In genomic region chrX:46301903-46302302, GRCh38 we compare ENCODE assay signal across 17 cellular contexts.
DNase-seq lines count a peak whose midpoint lies in the region; ATAC-seq, FAIRE-seq and TF ChIP-seq lines count a peak whose summit lies in the region.
"Had no signal": no experiment of that assay in that cellular context is flagged by ENCODE, and none has a peak within 500 bp of the region (broad histone marks: within the 10 kb centered on the region; RNA-seq: fewer than 3 reads in every experiment).

No MANE protein-coding gene starts in this region.

- H3K4me3 ChIP-seq in HepG2 (replicated peaks in 1 of 3; ENCODE audit: insufficient read depth in 1 of 3, low read depth in 2 of 3, low read length in 3 of 3) (no peak overlapping the region), right lobe of liver (no peak overlapping the region), kidney (ENCODE audit: low read length in 2 of 2) (no peak overlapping the region), suprapubic skin (no peak overlapping the region)
- H3K4me3 ChIP-seq: BLaER1 treated with 17β-estradiol and CSF1 and Interleukin-3, amounts not matched to agents 10 nM and 100 nM; GM23248; HAP-1 had no signal

- TF ChIP-seq CTCF in HepG2 (CRISPR knock-in tag; IDR thresholded peaks at IDR 0.05) (no peak), right lobe of liver (IDR thresholded peaks at IDR 0.05) (no peak), kidney (IDR thresholded peaks at IDR 0.05; ENCODE audit: borderline replicate concordance, extremely low read depth, insufficient read depth) (no peak), suprapubic skin (IDR thresholded peaks at IDR 0.05) (no peak)

- FAIRE-seq in HepG2 (lab: Jason Lieb, UNC) (peak; percentile 28), endometrium (lab: Jason Lieb, UNC) (peak; percentile 53), kidney (lab: Jason Lieb, UNC) (peak; percentile 96)
- FAIRE-seq: GM12891 had no signal

- H3K4me3 Mint-ChIP-seq in activated T-helper 2 cell treated with anti-CD3 and anti-CD28 coated beads, Interferon-gamma antibody, Interleukin-2, Interleukin-4, amounts not matched to agents 10 μg/mL and 5 μg/mL and 100 μg/mL, durations not matched to agents 14 hours and 24 hours and 36 hours (ENCODE audit: low read depth) = no peak overlapping the region
- H3K4me3 Mint-ChIP-seq in activated naive CD8-positive, alpha-beta T cell treated with anti-CD3 and anti-CD28 coated beads for 36 hours = no peak overlapping the region
- H3K4me3 Mint-ChIP-seq: CD8-positive, alpha-beta T cell; IgD-negative memory B cell had no signal

- H3K9me3 Mint-ChIP-seq in activated T-helper 2 cell treated with anti-CD3 and anti-CD28 coated beads, Interferon-gamma antibody, Interleukin-2, Interleukin-4, amounts not matched to agents 10 μg/mL and 5 μg/mL and 100 μg/mL, durations not matched to agents 14 hours and 24 hours and 36 hours = peaks cover 21% of the 10 kb centered on the region
- peaks cover 11% of the 10 kb centered on the region for H3K9me3 Mint-ChIP-seq in activated naive CD8-positive, alpha-beta T cell treated with anti-CD3 and anti-CD28 coated beads for 36 hours

- TF ChIP-seq RAD21 in HepG2 (CRISPR knock-in tag; IDR thresholded peaks at IDR 0.05) = no peak

- H3K27me3 Mint-ChIP-seq in activated T-helper 2 cell treated with anti-CD3 and anti-CD28 coated beads, Interferon-gamma antibody, Interleukin-2, Interleukin-4, amounts not matched to agents 10 μg/mL and 5 μg/mL and 100 μg/mL, durations not matched to agents 14 hours and 24 hours and 36 hours (ENCODE audit: low read depth) = peaks cover 1% of the 10 kb centered on the region
- H3K27me3 Mint-ChIP-seq in activated naive CD8-positive, alpha-beta T cell treated with anti-CD3 and anti-CD28 coated beads for 36 hours = no peaks in the 10 kb centered on the region
- H3K27me3 Mint-ChIP-seq: IgD-negative memory B cell had no signal

- 96% methylated on average over 2 of the region's 2 CpGs for WGBS in HepG2 (ENCODE audit: low lambda C conversion rate)
- 58% methylated on average over 2 of the region's 2 CpGs for WGBS in right lobe of liver (ENCODE audit: insufficient coverage, low coverage, low lambda C conversion rate, missing lambda C conversion rate)
- WGBS in suprapubic skin = 88% methylated on average over 2 of the region's 2 CpGs

- POLR2A ChIA-PET in HepG2 (lab: Yijun Ruan, JAX) = no interaction called here

- intact Hi-C loops in HepG2 (cut with micrococcal nuclease; ENCODE audit: unreplicated experiment) (no loop called here), right lobe of liver (cut with DNase I) (no loop called here), kidney (cut with DNase I) (no loop called here)
- intact Hi-C loops in activated T-helper 2 cell treated with anti-CD3 and anti-CD28 coated beads, Interferon-gamma antibody, Interleukin-2, Interleukin-4, amounts not matched to agents 10 μg/mL and 5 μg/mL and 100 μg/mL, durations not matched to agents 14 hours and 24 hours and 36 hours (cut with micrococcal nuclease) = no loop called here

- H3K27ac ChIP-seq in HepG2 (ENCODE audit: extremely low read length, insufficient read depth, low read length) (no peak overlapping the region), right lobe of liver (no peak overlapping the region), kidney (ENCODE audit: low read depth in 2 of 2, low read length in 2 of 2) (no peak overlapping the region), suprapubic skin (no peak overlapping the region)
- H3K27ac ChIP-seq: 22Rv1; BLaER1 treated with 17β-estradiol and CSF1 and Interleukin-3, amounts not matched to agents 10 nM and 100 nM; GM23248 had no signal

- in situ Hi-C loops in HepG2 (cut with HindIII; ENCODE audit: extremely low pct_ligation_motif_present, low pct_unique_long_range_greater_than_20kb) = no loop called here

- no peaks in the 10 kb centered on the region for H3K36me3 Mint-ChIP-seq in activated T-helper 2 cell treated with anti-CD3 and anti-CD28 coated beads, Interferon-gamma antibody, Interleukin-2, Interleukin-4, amounts not matched to agents 10 μg/mL and 5 μg/mL and 100 μg/mL, durations not matched to agents 14 hours and 24 hours and 36 hours (ENCODE audit: low read depth)
- no peaks in the 10 kb centered on the region for H3K36me3 Mint-ChIP-seq in activated naive CD8-positive, alpha-beta T cell treated with anti-CD3 and anti-CD28 coated beads for 36 hours
- H3K36me3 Mint-ChIP-seq: CD8-positive, alpha-beta T cell; IgD-negative memory B cell had no signal

- H3K4me1 ChIP-seq in HepG2 (ENCODE audit: insufficient read depth, low read length) (peaks cover 5% of the 10 kb centered on the region; the same call in 1 of the 2 replicates), right lobe of liver (no peaks in the 10 kb centered on the region), kidney (ENCODE audit: control insufficient read depth in 1 of 2, insufficient read depth in 1 of 2, low read depth in 1 of 2, low read length in 2 of 2) (no peaks in the 10 kb centered on the region), suprapubic skin (no peaks in the 10 kb centered on the region)
- H3K4me1 ChIP-seq: BLaER1 treated with 17β-estradiol and CSF1 and Interleukin-3, amounts not matched to agents 10 nM and 100 nM; HAP-1 had no signal

- no peak overlapping the region for H3K27ac Mint-ChIP-seq in activated T-helper 2 cell treated with anti-CD3 and anti-CD28 coated beads, Interferon-gamma antibody, Interleukin-2, Interleukin-4, amounts not matched to agents 10 μg/mL and 5 μg/mL and 100 μg/mL, durations not matched to agents 14 hours and 24 hours and 36 hours
- H3K27ac Mint-ChIP-seq in activated naive CD8-positive, alpha-beta T cell treated with anti-CD3 and anti-CD28 coated beads for 36 hours = no peak overlapping the region
- H3K27ac Mint-ChIP-seq: CD8-positive, alpha-beta T cell; IgD-negative memory B cell had no signal

- TF ChIP-seq EP300 in HepG2 (IDR thresholded peaks at IDR 0.05; ENCODE audit: low read depth in 2 of 2, low read length in 2 of 2) (no peak), HepG2 (CRISPR knock-in tag; IDR thresholded peaks at IDR 0.05; ENCODE audit: borderline replicate concordance) (no peak), suprapubic skin (IDR thresholded peaks at IDR 0.05) (no peak)

- no peaks in the 10 kb centered on the region for H3K27me3 ChIP-seq in HepG2 (ENCODE audit: control insufficient read depth in 1 of 2, insufficient read depth in 2 of 2, low read length in 2 of 2)
- no peaks in the 10 kb centered on the region for H3K27me3 ChIP-seq in right lobe of liver
- no peaks in the 10 kb centered on the region for H3K27me3 ChIP-seq in suprapubic skin
- H3K27me3 ChIP-seq: BLaER1 treated with 17β-estradiol and CSF1 and Interleukin-3, amounts not matched to agents 10 nM and 100 nM had no signal

- H3K4me1 Mint-ChIP-seq in activated T-helper 2 cell treated with anti-CD3 and anti-CD28 coated beads, Interferon-gamma antibody, Interleukin-2, Interleukin-4, amounts not matched to agents 10 μg/mL and 5 μg/mL and 100 μg/mL, durations not matched to agents 14 hours and 24 hours and 36 hours (ENCODE audit: low read depth) = no peaks in the 10 kb centered on the region
- H3K4me1 Mint-ChIP-seq in activated naive CD8-positive, alpha-beta T cell treated with anti-CD3 and anti-CD28 coated beads for 36 hours = no peaks in the 10 kb centered on the region
- H3K4me1 Mint-ChIP-seq: IgD-negative memory B cell had no signal

- no peaks in the 10 kb centered on the region for H3K79me2 ChIP-seq in HepG2 (ENCODE audit: insufficient read depth, low read length)

- H4K20me1 ChIP-seq in HepG2 (ENCODE audit: insufficient read depth, low read length) = no peaks in the 10 kb centered on the region
- H4K20me1 ChIP-seq: BLaER1 treated with 17β-estradiol and CSF1 and Interleukin-3, amounts not matched to agents 10 nM and 100 nM had no signal

- DNase-seq in HepG2 (ENCODE audit: low spot score) = no peak
- no peak for DNase-seq in right lobe of liver
- DNase-seq in kidney = no peak
- no peak for DNase-seq in suprapubic skin (ENCODE audit: low spot score in 2 of 2)
- DNase-seq in activated T-helper 2 cell treated with anti-CD3 and anti-CD28 coated beads, Interferon-gamma antibody, Interleukin-2, Interleukin-4, amounts not matched to agents 10 μg/mL and 5 μg/mL and 100 μg/mL, durations not matched to agents 14 hours and 24 hours and 36 hours (ENCODE audit: low spot score) = no peak
- DNase-seq in EL = no peak
- DNase-seq in activated naive CD8-positive, alpha-beta T cell treated with anti-CD3 and anti-CD28 coated beads for 36 hours = no peak
- DNase-seq: Calu3; CD8-positive, alpha-beta T cell; DMS79 treated with DMSO at 0.1 percent for 48 hours; GM23248 had no signal

- CTCF ChIA-PET in HepG2 (lab: Yijun Ruan, JAX; ENCODE audit: low intra/inter-chr PET ratio, low total read pairs) = no interaction called here

- H3K9me3 ChIP-seq in HepG2 (ENCODE audit: low read length) (peaks cover 17% of the 10 kb centered on the region; the same call in 1 of the 2 replicates), right lobe of liver (no peaks in the 10 kb centered on the region), kidney (ENCODE audit: control insufficient read depth in 1 of 2, low read length in 2 of 2) (no peaks in the 10 kb centered on the region), suprapubic skin (no peaks in the 10 kb centered on the region)

- BruUV-seq in HepG2 (replicated peaks; lab: Mats Ljungman, UMichigan) = no TSS peak

- no peaks in the 10 kb centered on the region for H3K36me3 ChIP-seq in HepG2 (replicated peaks in 1 of 2; ENCODE audit: control insufficient read depth in 1 of 2, insufficient read depth in 2 of 2, low read length in 2 of 2)
- H3K36me3 ChIP-seq in right lobe of liver = no peaks in the 10 kb centered on the region
- H3K36me3 ChIP-seq in kidney (ENCODE audit: control insufficient read depth in 1 of 2, insufficient read depth in 2 of 2, low read length in 2 of 2) = no peaks in the 10 kb centered on the region
- H3K36me3 ChIP-seq in suprapubic skin = no peaks in the 10 kb centered on the region
- H3K36me3 ChIP-seq: BLaER1 treated with 17β-estradiol and CSF1 and Interleukin-3, amounts not matched to agents 10 nM and 100 nM; HAP-1 had no signal

- H2AFZ ChIP-seq in HepG2 (ENCODE audit: low read length) = no peak overlapping the region
- H2AFZ ChIP-seq: GM23248 had no signal

- ATAC-seq in HepG2 = no peak
- ATAC-seq in right lobe of liver = no peak
- ATAC-seq: CD8-positive, alpha-beta T cell had no signal

- no peak overlapping the region for H3K4me2 ChIP-seq in HepG2 (ENCODE audit: low read depth, low read length)
- H3K4me2 ChIP-seq: BLaER1 treated with 17β-estradiol and CSF1 and Interleukin-3, amounts not matched to agents 10 nM and 100 nM had no signal

- TF ChIP-seq POLR2A in HepG2 (IDR thresholded peaks at IDR 0.05; ENCODE audit: insufficient read depth in 1 of 2, low read depth in 2 of 2, low read length in 2 of 2) (no peak), right lobe of liver (IDR thresholded peaks at IDR 0.05) (no peak), suprapubic skin (IDR thresholded peaks at IDR 0.05) (no peak)

- H3K9ac ChIP-seq in HepG2 (ENCODE audit: insufficient read depth, low read depth, low read length) (no peak overlapping the region), kidney (ENCODE audit: low read length in 2 of 2) (no peak overlapping the region)
- H3K9ac ChIP-seq: BLaER1 treated with 17β-estradiol and CSF1 and Interleukin-3, amounts not matched to agents 10 nM and 100 nM; GM23248 had no signal

TF ChIP-seq in HepG2, 621 proteins besides CTCF, POLR2A, EP300 and RAD21 (continues in another document):
- 0 out of 4 replicates have a peak, but pooled peaks of 1 of the 2 experiments have one; percentile 10 for TF ChIP-seq MAFK (conservative IDR thresholded peaks at IDR 0.05 in 1 of 2, IDR thresholded peaks at IDR 0.05 in 1 of 2; ENCODE audit: low read length in 2 of 2)
